In genomic region chr6:44254201-44254956, GRCh38 we compare ENCODE assay signal across 9 cellular contexts. TPM values are rescaled to one million over a fixed set of nuclear protein-coding genes. Genes with fewer than 3 reads are reported as not detected.
A peak's percentile ranks its signal among the peaks of the same experiment; 100 is the strongest.
DNase-seq lines count a peak whose midpoint lies in the region; TF ChIP-seq lines count a peak whose summit lies in the region.
"Had no signal": no experiment of that assay in that cellular context is flagged by ENCODE, and none has a peak within 500 bp of the region (broad histone marks: within the 10 kb centered on the region; RNA-seq: fewer than 3 reads in every experiment).

No MANE protein-coding gene starts in this region.

- H2BK120ac ChIP-seq in trophoblast cell (ENCODE audit: insufficient read depth, low read length, poor library complexity): no peak overlapping the region

- H3K4me2 ChIP-seq in Loucy (ENCODE audit: low read depth, low read length, poor library complexity, severe bottlenecking) (peak overlapping the region; percentile 9), trophoblast cell (ENCODE audit: low read length) (no peak overlapping the region)

- peaks cover 22% of the 10 kb centered on the region for H3F3A ChIP-seq in Loucy (ENCODE audit: low read depth)

- peaks cover 45% of the 10 kb centered on the region for H3K36me3 Mint-ChIP-seq in activated naive CD4-positive, alpha-beta T cell treated with anti-CD3 and anti-CD28 coated beads, Interleukin-2, amount 50 U/mL, for 24 hours

- no peak overlapping the region for H2BK12ac ChIP-seq in trophoblast cell (ENCODE audit: low read length)

- H3K4ac ChIP-seq in trophoblast cell (ENCODE audit: low read depth, low read length): no peak overlapping the region

- H3K9me3 ChIP-seq in Loucy (ENCODE audit: insufficient read depth, low read depth, low read length) (no peaks in the 10 kb centered on the region), trophoblast cell (ENCODE audit: insufficient read depth, low read depth, low read length) (no peaks in the 10 kb centered on the region)

- no peak overlapping the region for H4K12ac ChIP-seq in trophoblast cell (ENCODE audit: low read depth, low read length)

- no peaks in the 10 kb centered on the region for H3K27me3 ChIP-seq in Loucy (ENCODE audit: insufficient read depth, low read length, poor library complexity, severe bottlenecking)
- H3K27me3 ChIP-seq in trophoblast cell (ENCODE audit: insufficient read depth, low read length): no peaks in the 10 kb centered on the region

- H4K20me1 ChIP-seq in Loucy (ENCODE audit: insufficient read depth, low read length, poor library complexity, severe bottlenecking): peaks cover 62% of the 10 kb centered on the region

- H3K14ac ChIP-seq in trophoblast cell (ENCODE audit: low read length): no peak overlapping the region

- peaks cover 9% of the 10 kb centered on the region for H3K79me1 ChIP-seq in trophoblast cell (ENCODE audit: low read length)

- H3K79me2 ChIP-seq in Loucy (ENCODE audit: insufficient read depth, low read length) (peaks cover 59% of the 10 kb centered on the region), trophoblast cell (ENCODE audit: control insufficient read depth, insufficient read depth, low read length, poor library complexity) (peaks cover 8% of the 10 kb centered on the region)

- no peak overlapping the region for H3K4me3 ChIP-seq in Loucy (ENCODE audit: low read length, poor library complexity, severe bottlenecking)
- H3K4me3 ChIP-seq in trophoblast cell (ENCODE audit: low read depth, low read length): peak overlapping the region; percentile 2

- TF ChIP-seq CTCF in Loucy (conservative IDR thresholded peaks at IDR 0.05; ENCODE audit: low read length): no peak

- no peak overlapping the region for H2AK5ac ChIP-seq in trophoblast cell (ENCODE audit: low read length)

- no CpG with 5 or more reads among the region's 9 CpGs for WGBS in trophoblast cell (ENCODE audit: extremely low coverage, insufficient coverage, insufficient read length)

- H3K27ac ChIP-seq in trophoblast cell (ENCODE audit: low read depth, low read length): no peak overlapping the region

- H3K4me1 Mint-ChIP-seq in activated naive CD4-positive, alpha-beta T cell treated with anti-CD3 and anti-CD28 coated beads, Interleukin-2, amount 50 U/mL, for 24 hours: peaks cover 81% of the 10 kb centered on the region

- H3K36me3 ChIP-seq in Loucy (ENCODE audit: insufficient read depth, low read length) (peaks cover 68% of the 10 kb centered on the region), trophoblast cell (ENCODE audit: control insufficient read depth in 1 of 2, insufficient read depth in 2 of 2, low read length in 2 of 2) (peaks cover 45 to 68% of the 10 kb centered on the region in 2 experiments)

- H2AFZ ChIP-seq in Loucy (ENCODE audit: low read length): no peak overlapping the region
- H2AFZ ChIP-seq in trophoblast cell (ENCODE audit: insufficient read depth, low read length, poor library complexity): no peak overlapping the region

- peak; percentile 40 for DNase-seq in EL
- peak in 1 of 2 donors; percentile 33 for DNase-seq in trophoblast cell
- no peak for DNase-seq in NCI-H1694 treated with DMSO at 0.1 percent for 48 hours (lab: John Stamatoyannopoulos, UW)
- DNase-seq in foreskin melanocyte: no peak
- DNase-seq in GF-D8 (lab: John Stamatoyannopoulos, UW): no peak
- no peak for DNase-seq in activated gamma-delta T cell treated with Interleukin-2 at 50 U/mL for 16 hours
- DNase-seq: H7 had no signal

- H3K4me3 Mint-ChIP-seq in activated naive CD4-positive, alpha-beta T cell treated with anti-CD3 and anti-CD28 coated beads, Interleukin-2, amount 50 U/mL, for 24 hours: peak overlapping the region; percentile 90

- no peak overlapping the region for H3K23ac ChIP-seq in trophoblast cell (ENCODE audit: low read length)

- no peaks in the 10 kb centered on the region for H3K9me2 ChIP-seq in Loucy (replicated peaks; ENCODE audit: low read depth, low read length)

- H3K9me3 Mint-ChIP-seq in activated naive CD4-positive, alpha-beta T cell treated with anti-CD3 and anti-CD28 coated beads, Interleukin-2, amount 50 U/mL, for 24 hours: no peaks in the 10 kb centered on the region

- H3K18ac ChIP-seq in trophoblast cell (ENCODE audit: low read length): no peak overlapping the region

- H3K27ac Mint-ChIP-seq in activated naive CD4-positive, alpha-beta T cell treated with anti-CD3 and anti-CD28 coated beads, Interleukin-2, amount 50 U/mL, for 24 hours: peak overlapping the region; percentile 85

- H3K9ac ChIP-seq in Loucy (ENCODE audit: low read depth, low read length, poor library complexity, severe bottlenecking) (no peak overlapping the region), trophoblast cell (ENCODE audit: low read length) (no peak overlapping the region)

- no peak overlapping the region for H2BK5ac ChIP-seq in trophoblast cell (ENCODE audit: low read depth, low read length, poor library complexity)

- H3K4me1 ChIP-seq in Loucy (ENCODE audit: insufficient read depth, low read length, poor library complexity, severe bottlenecking): peaks cover 32% of the 10 kb centered on the region
- H3K4me1 ChIP-seq in trophoblast cell (ENCODE audit: control insufficient read depth in 1 of 2, insufficient read depth in 2 of 2, low read length in 2 of 2): peaks cover 9% of the 10 kb centered on the region in 2 experiments

- H4K91ac ChIP-seq in trophoblast cell (ENCODE audit: low read depth, low read length): no peak overlapping the region

- H4K8ac ChIP-seq in trophoblast cell (ENCODE audit: low read depth, low read length): no peak overlapping the region

- H3K27me3 Mint-ChIP-seq in activated naive CD4-positive, alpha-beta T cell treated with anti-CD3 and anti-CD28 coated beads, Interleukin-2, amount 50 U/mL, for 24 hours: no peaks in the 10 kb centered on the region

RNA-seq across cellular contexts. Expression of gene SLC35B2, which starts 2.9 kb away (rescaled TPM):
- 48.9 and 52.5 TPM in 2 replicates for polyA plus RNA-seq in trophoblast cell (2013)

RNA-seq across cellular contexts. Expression of gene HSP90AB1, which starts 7.5 kb away (rescaled TPM):
- polyA plus RNA-seq in trophoblast cell (2013): 916 and 940 TPM in 2 replicates

RNA-seq across cellular contexts. Expression of gene NFKBIE, which starts 11.0 kb away (rescaled TPM):
- 8.6 and 10.1 TPM in 2 replicates for polyA plus RNA-seq in trophoblast cell (2013)

RNA-seq across cellular contexts. Expression of gene TMEM151B, which starts 15.9 kb away (rescaled TPM):
- polyA plus RNA-seq in trophoblast cell (2013): 0.01 TPM in 2 replicates

RNA-seq across cellular contexts. Expression of gene SLC29A1, which starts 31.0 kb away (rescaled TPM):
- polyA plus RNA-seq in trophoblast cell (2013): 99.2 and 101 TPM in 2 replicates
